9 cellular contexts compared by ENCODE assay signal in the genomic region with DNA sequence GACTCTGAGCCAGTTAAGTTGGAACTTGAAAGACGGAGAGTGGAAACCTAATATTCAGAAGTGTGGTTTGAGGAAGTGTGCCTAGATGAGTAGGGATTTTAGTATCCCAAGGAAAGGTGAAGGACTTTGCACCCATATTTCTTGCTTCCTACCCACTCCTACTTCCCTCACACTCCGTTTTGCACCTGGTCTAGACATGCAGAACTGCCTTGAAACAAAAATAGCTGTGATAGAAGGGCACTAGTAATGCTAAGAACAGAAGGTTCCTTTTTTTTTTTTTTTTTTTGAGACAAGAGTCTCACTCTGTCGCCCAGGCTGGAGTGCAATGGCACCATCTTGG. TPM values are rescaled to one million over a fixed set of nuclear protein-coding genes. Genes with fewer than 3 reads are reported as not detected.
DNase-seq lines count a peak whose midpoint lies in the region; ATAC-seq and TF ChIP-seq lines count a peak whose summit lies in the region.
"Had no signal": no experiment of that assay in that cellular context is flagged by ENCODE, and none has a peak within 500 bp of the region (broad histone marks: within the 10 kb centered on the region; RNA-seq: fewer than 3 reads in every experiment).

No MANE protein-coding gene starts in this region.

- TF ChIP-seq CTCF in left lung (IDR thresholded peaks at IDR 0.05) (no peak), thoracic aorta (IDR thresholded peaks at IDR 0.05) (no peak)

- H3K4me1 Mint-ChIP-seq in activated T-cell treated with anti-CD3 and anti-CD28 coated beads, Interleukin-2, amount 50 U/mL, for 4 hours (ENCODE audit: low read depth), result peaks cover 35% of the 10 kb centered on the region
- H3K4me1 Mint-ChIP-seq in activated T-helper 17 cell treated with anti-CD3 and anti-CD28 coated beads, Interleukin-2, amount 50 U/mL, for 72 hours, result peaks cover 34% of the 10 kb centered on the region

- ATAC-seq in activated T-cell treated with anti-CD3 and anti-CD28 coated beads, Interleukin-2, amount 50 U/mL, for 4 hours, result no peak
- ATAC-seq in activated T-helper 17 cell treated with anti-CD3 and anti-CD28 coated beads, Interleukin-2, amount 50 U/mL, for 72 hours (replicated peaks), result no peak
- no peak for ATAC-seq in left lung
- ATAC-seq in thoracic aorta (ENCODE audit: insufficient number of reproducible peaks, low FRiP score, low read depth), result no peak
- ATAC-seq in HG02973 (IDR thresholded peaks at IDR 0.05; ENCODE audit: unreplicated experiment), result no peak

- intact Hi-C loops in left lung (cut with DNase I), result no loop called here

- peaks cover 12 to 38% of the 10 kb centered on the region in 2 donors for H3K4me1 ChIP-seq in left lung
- peaks cover 3 to 27% of the 10 kb centered on the region in 2 donors for H3K4me1 ChIP-seq in thoracic aorta (ENCODE audit: control insufficient read depth in 1 of 2, low read depth in 2 of 2)

- peak overlapping the region; percentile 97 to 100 for H3K4me3 ChIP-seq in left lung
- H3K4me3 ChIP-seq in thoracic aorta, result peak overlapping the region; percentile 87

- H3K9me3 ChIP-seq in left lung, result no peaks in the 10 kb centered on the region
- no peaks in the 10 kb centered on the region for H3K9me3 ChIP-seq in thoracic aorta

- no peaks in the 10 kb centered on the region for H3K27me3 Mint-ChIP-seq in activated T-cell treated with anti-CD3 and anti-CD28 coated beads, Interleukin-2, amount 50 U/mL, for 4 hours (ENCODE audit: low read depth)
- H3K27me3 Mint-ChIP-seq in activated T-helper 17 cell treated with anti-CD3 and anti-CD28 coated beads, Interleukin-2, amount 50 U/mL, for 72 hours, result peaks cover 4% of the 10 kb centered on the region

- no peaks in the 10 kb centered on the region for H3K9me3 Mint-ChIP-seq in activated T-cell treated with anti-CD3 and anti-CD28 coated beads, Interleukin-2, amount 50 U/mL, for 4 hours
- no peaks in the 10 kb centered on the region for H3K9me3 Mint-ChIP-seq in activated T-helper 17 cell treated with anti-CD3 and anti-CD28 coated beads, Interleukin-2, amount 50 U/mL, for 72 hours

- DNase-seq in activated T-cell treated with anti-CD3 and anti-CD28 coated beads, Interleukin-2, amount 50 U/mL, for 4 hours, result no peak
- no peak for DNase-seq in activated T-cell treated with anti-CD3 and anti-CD28 coated beads, Interleukin-2, amount 50 U/mL, for 48 hours
- DNase-seq in left lung (no peak), thoracic aorta (ENCODE audit: low spot score) (no peak), HT-29 (ENCODE audit: low spot score) (no peak), NCI-H2196 (lab: John Stamatoyannopoulos, UW; ENCODE audit: unreplicated experiment) (no peak)

- H3K36me3 ChIP-seq in left lung (peaks cover under 1 to 4% of the 10 kb centered on the region in 2 donors), thoracic aorta (no peaks in the 10 kb centered on the region)

- H3K27ac ChIP-seq in left lung (peak overlapping the region in 1 of 2 donors; percentile 89), thoracic aorta (peak overlapping the region in 1 of 2 donors; percentile 72)

- H3K27ac Mint-ChIP-seq in activated T-helper 17 cell treated with anti-CD3 and anti-CD28 coated beads, Interleukin-2, amount 50 U/mL, for 72 hours, result no peak overlapping the region

- H3K36me3 Mint-ChIP-seq in activated T-cell treated with anti-CD3 and anti-CD28 coated beads, Interleukin-2, amount 50 U/mL, for 4 hours (ENCODE audit: insufficient read depth), result peaks cover 3% of the 10 kb centered on the region
- H3K36me3 Mint-ChIP-seq in activated T-helper 17 cell treated with anti-CD3 and anti-CD28 coated beads, Interleukin-2, amount 50 U/mL, for 72 hours (ENCODE audit: low read depth), result peaks cover 39% of the 10 kb centered on the region

- H3K27me3 ChIP-seq in left lung (peaks cover 0 to 7% of the 10 kb centered on the region in 2 donors), thoracic aorta (replicated peaks; ENCODE audit: insufficient read depth) (no peaks in the 10 kb centered on the region)

- peak overlapping the region; percentile 96 for H3K4me3 Mint-ChIP-seq in activated T-cell treated with anti-CD3 and anti-CD28 coated beads, Interleukin-2, amount 50 U/mL, for 4 hours
- H3K4me3 Mint-ChIP-seq in activated T-helper 17 cell treated with anti-CD3 and anti-CD28 coated beads, Interleukin-2, amount 50 U/mL, for 72 hours, result peak overlapping the region; percentile 93

RNA-seq across cellular contexts. Expression of gene ARF3, which starts 0.7 kb away (rescaled TPM):
- total RNA-seq in activated T-cell treated with anti-CD3 and anti-CD28 coated beads, Interleukin-2, amount 50 U/mL, for 4 hours, result 100 to 1,000 TPM in 2 of 3 donors, 10 to 100 TPM in 1; 98.6 to 110 (median 109) TPM
- 100 to 1,000 TPM in 1 of 2 donors, 10 to 100 TPM in 1; 84.1 to 128 TPM for total RNA-seq in activated T-helper 17 cell treated with anti-CD3 and anti-CD28 coated beads, Interleukin-2, amount 50 U/mL, for 72 hours
- total RNA-seq in left lung (100 to 1,000 TPM; 184 to 186 TPM), thoracic aorta (10 to 100 TPM; 63.4 to 65.8 TPM)
- total RNA-seq in HT-29 (2014; rRNA removed; shearing (Covaris generic)), result 76.3 and 76.9 TPM in 2 replicates

RNA-seq across cellular contexts. Expression of gene WNT10B, which starts 13.5 kb away (rescaled TPM):
- under 1 TPM; 0.13 to 0.46 (median 0.24) TPM for total RNA-seq in activated T-cell treated with anti-CD3 and anti-CD28 coated beads, Interleukin-2, amount 50 U/mL, for 4 hours
- under 1 TPM; 0.22 to 0.29 TPM for total RNA-seq in activated T-helper 17 cell treated with anti-CD3 and anti-CD28 coated beads, Interleukin-2, amount 50 U/mL, for 72 hours
- total RNA-seq in left lung, result under 1 TPM; 0.15 to 0.58 TPM
- total RNA-seq in thoracic aorta, result 1 to 10 TPM in 1 of 2 donors, under 1 TPM in 1; 0.54 to 2.3 TPM
- total RNA-seq in HT-29 (2014; rRNA removed; shearing (Covaris generic)), result 0.16 and 0.71 TPM in 2 replicates

RNA-seq across cellular contexts. Expression of gene WNT1, which starts 20.1 kb away (rescaled TPM):
- not detected for total RNA-seq in activated T-cell treated with anti-CD3 and anti-CD28 coated beads, Interleukin-2, amount 50 U/mL, for 4 hours
- not detected for total RNA-seq in activated T-helper 17 cell treated with anti-CD3 and anti-CD28 coated beads, Interleukin-2, amount 50 U/mL, for 72 hours
- total RNA-seq in left lung (not detected), thoracic aorta (1 to 10 TPM in 1 of 2 donors, not detected in 1; 1.2 TPM)
- total RNA-seq in HT-29 (2014; rRNA removed; shearing (Covaris generic)), result not detected in 2 replicates
- total RNA-seq: cerebellum had no signal

RNA-seq across cellular contexts. Expression of gene FKBP11, which starts 32.7 kb away (rescaled TPM):
- 100 to 1,000 TPM; 119 to 171 (median 134) TPM for total RNA-seq in activated T-cell treated with anti-CD3 and anti-CD28 coated beads, Interleukin-2, amount 50 U/mL, for 4 hours
- total RNA-seq in activated T-helper 17 cell treated with anti-CD3 and anti-CD28 coated beads, Interleukin-2, amount 50 U/mL, for 72 hours, result 100 to 1,000 TPM in 1 of 2 donors, 10 to 100 TPM in 1; 55.0 to 100 TPM
- 10 to 100 TPM; 51.6 to 87.4 TPM for total RNA-seq in left lung
- total RNA-seq in thoracic aorta, result 10 to 100 TPM; 19.0 to 22.2 TPM
- 16.5 and 19.1 TPM in 2 replicates for total RNA-seq in HT-29 (2014; rRNA removed; shearing (Covaris generic))

RNA-seq across cellular contexts. Expression of gene DDN, which starts 41.2 kb away (rescaled TPM):
- total RNA-seq in activated T-cell treated with anti-CD3 and anti-CD28 coated beads, Interleukin-2, amount 50 U/mL, for 4 hours, result 1 to 10 TPM in 2 of 3 donors, under 1 TPM in 1; 0.57 to 1.4 (median 1.2) TPM
- 1 to 10 TPM in 1 of 2 donors, under 1 TPM in 1; 0.32 to 1.5 TPM for total RNA-seq in activated T-helper 17 cell treated with anti-CD3 and anti-CD28 coated beads, Interleukin-2, amount 50 U/mL, for 72 hours
- total RNA-seq in left lung (under 1 TPM; 0.06 to 0.08 TPM), thoracic aorta (under 1 TPM in 1 of 2 donors, not detected in 1; 0.14 TPM)
- total RNA-seq in HT-29 (2014; rRNA removed; shearing (Covaris generic)), result 0.66 and 0.83 TPM in 2 replicates
